ENCODE assay signal across 8 cellular contexts in genomic region chr9:133742849-133743444, GRCh38. TPM values are rescaled to one million over a fixed set of nuclear protein-coding genes. Genes with fewer than 3 reads are reported as not detected.
DNase-seq lines count a peak whose midpoint lies in the region; ATAC-seq and TF ChIP-seq lines count a peak whose summit lies in the region.

No MANE protein-coding gene starts in this region.

- no peak overlapping the region for H3K4me3 Mint-ChIP-seq in activated T-cell treated with anti-CD3 and anti-CD28 coated beads, Interleukin-2, amount 50 U/mL, for 4 hours
- H3K4me3 Mint-ChIP-seq in nephron progenitor cell = no peak overlapping the region
- H3K4me3 Mint-ChIP-seq in stimulated activated naive CD8-positive, alpha-beta T cell treated with anti-CD3 and anti-CD28 coated beads, Interleukin-15, amount 100 ng/mL, for 72 hours = no peak overlapping the region

- ATAC-seq in activated T-cell treated with anti-CD3 and anti-CD28 coated beads, Interleukin-2, amount 50 U/mL, for 4 hours = peak; percentile 65 to 77
- peak; percentile 69 for ATAC-seq in stimulated activated naive CD8-positive, alpha-beta T cell treated with anti-CD3 and anti-CD28 coated beads, Interleukin-15, amount 100 ng/mL, for 72 hours
- ATAC-seq in GM18498 (IDR thresholded peaks at IDR 0.05; ENCODE audit: unreplicated experiment) = no peak

- no peak overlapping the region for H3K4me2 ChIP-seq in Karpas-422 (ENCODE audit: low read depth, low read length, poor library complexity, severe bottlenecking)

- no peaks in the 10 kb centered on the region for H3K79me2 ChIP-seq in Karpas-422 (ENCODE audit: low read length)

- H3K9me2 ChIP-seq in Karpas-422 (replicated peaks; ENCODE audit: insufficient read depth, low read length) = no peaks in the 10 kb centered on the region

- no peak overlapping the region for H3K27ac Mint-ChIP-seq in nephron progenitor cell
- no peak overlapping the region for H3K27ac Mint-ChIP-seq in stimulated activated naive CD8-positive, alpha-beta T cell treated with anti-CD3 and anti-CD28 coated beads, Interleukin-15, amount 100 ng/mL, for 72 hours

- H3K9me3 ChIP-seq in Karpas-422 (ENCODE audit: low read length) (no peaks in the 10 kb centered on the region), Peyer's patch (no peaks in the 10 kb centered on the region)

- peaks cover 7% of the 10 kb centered on the region for H3K27me3 Mint-ChIP-seq in activated T-cell treated with anti-CD3 and anti-CD28 coated beads, Interleukin-2, amount 50 U/mL, for 4 hours (ENCODE audit: low read depth)
- peaks cover 13% of the 10 kb centered on the region for H3K27me3 Mint-ChIP-seq in nephron progenitor cell (ENCODE audit: low read depth, poor library complexity)
- H3K27me3 Mint-ChIP-seq in stimulated activated naive CD8-positive, alpha-beta T cell treated with anti-CD3 and anti-CD28 coated beads, Interleukin-15, amount 100 ng/mL, for 72 hours = peaks cover 18% of the 10 kb centered on the region

- no peaks in the 10 kb centered on the region for H3K9me3 Mint-ChIP-seq in activated T-cell treated with anti-CD3 and anti-CD28 coated beads, Interleukin-2, amount 50 U/mL, for 4 hours
- H3K9me3 Mint-ChIP-seq in nephron progenitor cell = peaks cover 18% of the 10 kb centered on the region
- H3K9me3 Mint-ChIP-seq in stimulated activated naive CD8-positive, alpha-beta T cell treated with anti-CD3 and anti-CD28 coated beads, Interleukin-15, amount 100 ng/mL, for 72 hours = no peaks in the 10 kb centered on the region

- H3K4me3 ChIP-seq in Karpas-422 (ENCODE audit: low read length) = no peak overlapping the region
- no peak overlapping the region for H3K4me3 ChIP-seq in Peyer's patch
- no peak overlapping the region for H3K4me3 ChIP-seq in fibroblast of mammary gland (ENCODE audit: control insufficient read depth, low read depth, low read length)

- no peaks in the 10 kb centered on the region for H3K4me1 ChIP-seq in Karpas-422 (ENCODE audit: low read length)
- peaks cover 0 to 7% (median 3%) of the 10 kb centered on the region in 4 donors for H3K4me1 ChIP-seq in Peyer's patch

- H3K27me3 ChIP-seq in Karpas-422 (ENCODE audit: low read length) = no peaks in the 10 kb centered on the region
- no peaks in the 10 kb centered on the region for H3K27me3 ChIP-seq in Peyer's patch

- H4K20me1 ChIP-seq in Karpas-422 (ENCODE audit: insufficient read depth, low read depth, low read length) = no peaks in the 10 kb centered on the region

- H3K36me3 ChIP-seq in Karpas-422 (ENCODE audit: insufficient read depth, low read length) (no peaks in the 10 kb centered on the region), Peyer's patch (no peaks in the 10 kb centered on the region)

- H3K36me3 Mint-ChIP-seq in activated T-cell treated with anti-CD3 and anti-CD28 coated beads, Interleukin-2, amount 50 U/mL, for 4 hours (ENCODE audit: insufficient read depth) = no peaks in the 10 kb centered on the region
- no peaks in the 10 kb centered on the region for H3K36me3 Mint-ChIP-seq in nephron progenitor cell (ENCODE audit: low read depth)

- TF ChIP-seq POLR2A in Peyer's patch (IDR thresholded peaks at IDR 0.05) = no peak

- H3K4me1 Mint-ChIP-seq in activated T-cell treated with anti-CD3 and anti-CD28 coated beads, Interleukin-2, amount 50 U/mL, for 4 hours (ENCODE audit: low read depth) = peaks cover 3% of the 10 kb centered on the region
- peaks cover 7% of the 10 kb centered on the region for H3K4me1 Mint-ChIP-seq in nephron progenitor cell
- H3K4me1 Mint-ChIP-seq in stimulated activated naive CD8-positive, alpha-beta T cell treated with anti-CD3 and anti-CD28 coated beads, Interleukin-15, amount 100 ng/mL, for 72 hours = peaks cover 12% of the 10 kb centered on the region

- H3K9ac ChIP-seq in Karpas-422 (ENCODE audit: low read length) = no peak overlapping the region

- H3K27ac ChIP-seq in Karpas-422 (ENCODE audit: low read length) (no peak overlapping the region), Peyer's patch (no peak overlapping the region)

- peak; percentile 98 for TF ChIP-seq CTCF in GM12874 (IDR thresholded peaks at IDR 0.05; ENCODE audit: insufficient read depth, low read depth, low read length)
- peak; percentile 88 to 98 (median 93) for TF ChIP-seq CTCF in Peyer's patch (IDR thresholded peaks at IDR 0.05)
- TF ChIP-seq CTCF in fibroblast of mammary gland (conservative IDR thresholded peaks at IDR 0.05; ENCODE audit: control insufficient read depth, insufficient read depth, low read depth, low read length) = peak; percentile 98
- peak; percentile 99 for TF ChIP-seq CTCF in nephron progenitor cell (IDR thresholded peaks at IDR 0.05)

- DNase-seq in Karpas-422 (peak; percentile 92), Peyer's patch (peak; percentile 68 to 89 (median 78)), fibroblast of mammary gland (ENCODE audit: low read depth) (peak; percentile 67), nephron progenitor cell (peak; percentile 94)
- peak; percentile 76 for DNase-seq in activated T-cell treated with anti-CD3 and anti-CD28 coated beads, Interleukin-2, amount 50 U/mL, for 4 hours
- DNase-seq in stimulated activated naive CD8-positive, alpha-beta T cell treated with anti-CD3 and anti-CD28 coated beads, Interleukin-15, amount 100 ng/mL, for 72 hours = peak; percentile 70 to 72

- no peak overlapping the region for H2AFZ ChIP-seq in Karpas-422 (ENCODE audit: low read length)

RNA-seq across cellular contexts. Expression of gene SARDH, which starts 4.8 kb away (rescaled TPM):
- not detected in 2 replicates for total RNA-seq in Karpas-422 (2014; rRNA removed; shearing (Covaris generic); ENCODE audit: low replicate concordance)
- total RNA-seq in Peyer's patch = 1 to 10 TPM in 2 of 4 donors, under 1 TPM in 2; 0.47 to 5.0 (median 0.95) TPM
- 1 to 10 TPM; 3.6 to 5.5 (median 5.0) TPM for total RNA-seq in activated T-cell treated with anti-CD3 and anti-CD28 coated beads, Interleukin-2, amount 50 U/mL, for 4 hours
